In the genomic region with DNA sequence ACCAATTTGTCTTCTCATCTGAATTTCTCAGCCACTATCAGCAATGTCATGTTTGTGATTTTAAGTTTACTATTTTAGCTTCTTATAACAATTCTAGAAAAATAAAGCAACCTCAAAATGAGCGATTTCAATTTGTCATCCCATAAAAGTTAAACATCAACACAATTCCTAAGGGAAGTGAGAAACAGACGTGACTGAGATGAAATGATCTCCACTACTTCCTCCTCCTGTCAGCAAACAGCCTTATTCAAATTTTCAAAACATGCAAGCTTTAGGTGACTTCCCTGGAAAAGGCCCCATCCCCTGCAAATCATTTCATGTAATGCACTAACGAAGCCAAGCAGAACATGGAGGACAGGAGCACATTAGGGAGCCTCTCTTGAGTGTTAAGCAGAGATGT, we compare ENCODE assay signal across 25 cellular contexts.
"Had no signal": no experiment of that assay in that cellular context is flagged by ENCODE, and none has a peak within 500 bp of the region (broad histone marks: within the 10 kb centered on the region; RNA-seq: fewer than 3 reads in every experiment).

No MANE protein-coding gene starts in this region.

- H3K4me3 Mint-ChIP-seq: activated CD4-positive, alpha-beta T cell treated with anti-CD3 and anti-CD28 coated beads, Interleukin-2, amount 10 ng/mL, durations not matched to agents 7 days and 5 days; activated CD8-positive, alpha-beta memory T cell treated with anti-CD3 and anti-CD28 coated beads, Interleukin-2, amount 10 ng/mL, durations not matched to agents 7 days and 5 days; activated CD8-positive, alpha-beta T cell treated with anti-CD3 and anti-CD28 coated beads for 36 hours; brain; dendritic cell treated with granulocyte-macrophage colony-stimulating factor and Interleukin-4, amounts not matched to agents 40 ng/mL and 50 ng/mL, for 4 days; natural killer cell treated with Interleukin-12 subunit alpha and Interleukin-12 subunit beta and Interleukin-15 and Interleukin-18, amount 100 ng/mL, for 72 hours; stimulated activated naive CD8-positive, alpha-beta T cell treated with anti-CD3 and anti-CD28 coated beads, Interleukin-15, Interleukin-2, amounts not matched to agents 100 ng/mL and 50 ng/mL, for 24 hours; T-helper 2 cell treated with Interferon-gamma antibody and Interleukin-4, amounts not matched to agents 5 μg/mL and 100 μg/mL, for 36 hours had no signal

- H3K4me1 ChIP-seq: foreskin keratinocyte, left lung, pancreas, psoas muscle, thyroid gland had no signal

- H3K9me3 ChIP-seq: left lung, pancreas, psoas muscle, thyroid gland had no signal

- H3K4me1 Mint-ChIP-seq: activated CD4-positive, alpha-beta T cell treated with anti-CD3 and anti-CD28 coated beads, Interleukin-2, amount 10 ng/mL, durations not matched to agents 7 days and 5 days; brain had no signal

- H3K4me3 ChIP-seq: left lung, lung, pancreas, psoas muscle, thyroid gland had no signal

- DNase-seq: activated CD4-positive, alpha-beta T cell treated with anti-CD3 and anti-CD28 coated beads, Interleukin-2, amount 10 ng/mL, durations not matched to agents 7 days and 5 days; activated CD4-positive, CD25-positive, alpha-beta regulatory T cell treated with anti-CD3 and anti-CD28 coated beads, Interleukin-2, amount 50 U/mL, for 72 hours; activated CD8-positive, alpha-beta memory T cell treated with anti-CD3 and anti-CD28 coated beads, Interleukin-2, amount 10 ng/mL, durations not matched to agents 7 days and 5 days; activated CD8-positive, alpha-beta T cell treated with anti-CD3 and anti-CD28 coated beads for 36 hours; activated effector memory CD4-positive, alpha-beta T cell treated with anti-CD3 and anti-CD28 coated beads, Interleukin-2, amount 50 U/mL, for 16 hours; activated naive CD4-positive, alpha-beta T cell treated with anti-CD3 and anti-CD28 coated beads, Interleukin-2, amount 50 U/mL, for 16 hours; activated T-cell treated with anti-CD3 and anti-CD28 coated beads for 4 hours; aorta; effector CD8-positive, alpha-beta T cell; foreskin keratinocyte; kidney; left lung; pancreas; psoas muscle; right cardiac atrium; stimulated activated CD4-positive, alpha-beta T cell treated with anti-CD3 and anti-CD28 coated beads, Interleukin-4, amount 100 ng/mL, for 24 hours; substantia nigra; thyroid gland; WERI-Rb-1 had no signal

- H3K9me3 Mint-ChIP-seq: activated CD4-positive, alpha-beta T cell treated with anti-CD3 and anti-CD28 coated beads, Interleukin-2, amount 10 ng/mL, durations not matched to agents 7 days and 5 days; activated CD8-positive, alpha-beta T cell treated with anti-CD3 and anti-CD28 coated beads for 36 hours; brain; dendritic cell treated with granulocyte-macrophage colony-stimulating factor and Interleukin-4, amounts not matched to agents 40 ng/mL and 50 ng/mL, for 4 days; natural killer cell treated with Interleukin-12 subunit alpha and Interleukin-12 subunit beta and Interleukin-15 and Interleukin-18, amount 100 ng/mL, for 72 hours; stimulated activated naive CD8-positive, alpha-beta T cell treated with anti-CD3 and anti-CD28 coated beads, Interleukin-15, Interleukin-2, amounts not matched to agents 100 ng/mL and 50 ng/mL, for 24 hours; T-helper 2 cell treated with Interferon-gamma antibody and Interleukin-4, amounts not matched to agents 5 μg/mL and 100 μg/mL, for 36 hours had no signal

- H3K27ac Mint-ChIP-seq: activated CD4-positive, alpha-beta T cell treated with anti-CD3 and anti-CD28 coated beads, Interleukin-2, amount 10 ng/mL, durations not matched to agents 7 days and 5 days; activated CD8-positive, alpha-beta memory T cell treated with anti-CD3 and anti-CD28 coated beads, Interleukin-2, amount 10 ng/mL, durations not matched to agents 7 days and 5 days; activated CD8-positive, alpha-beta T cell treated with anti-CD3 and anti-CD28 coated beads for 36 hours; brain; dendritic cell treated with granulocyte-macrophage colony-stimulating factor and Interleukin-4, amounts not matched to agents 40 ng/mL and 50 ng/mL, for 4 days; natural killer cell treated with Interleukin-12 subunit alpha and Interleukin-12 subunit beta and Interleukin-15 and Interleukin-18, amount 100 ng/mL, for 72 hours; T-helper 2 cell treated with Interferon-gamma antibody and Interleukin-4, amounts not matched to agents 5 μg/mL and 100 μg/mL, for 36 hours had no signal

- H3K27ac ChIP-seq: foreskin keratinocyte, left lung, pancreas, psoas muscle, thyroid gland, WERI-Rb-1 had no signal

- ATAC-seq: activated CD8-positive, alpha-beta memory T cell treated with anti-CD3 and anti-CD28 coated beads, Interleukin-2, amount 10 ng/mL, durations not matched to agents 7 days and 5 days; activated CD8-positive, alpha-beta T cell treated with anti-CD3 and anti-CD28 coated beads for 36 hours; foreskin keratinocyte; left lung; natural killer cell treated with Interleukin-12 subunit alpha and Interleukin-12 subunit beta and Interleukin-15 and Interleukin-18, amount 100 ng/mL, for 72 hours; pancreas; psoas muscle; right cardiac atrium had no signal

- H3K27me3 Mint-ChIP-seq: activated CD4-positive, alpha-beta T cell treated with anti-CD3 and anti-CD28 coated beads, Interleukin-2, amount 10 ng/mL, durations not matched to agents 7 days and 5 days; activated CD8-positive, alpha-beta memory T cell treated with anti-CD3 and anti-CD28 coated beads, Interleukin-2, amount 10 ng/mL, durations not matched to agents 7 days and 5 days; activated CD8-positive, alpha-beta T cell treated with anti-CD3 and anti-CD28 coated beads for 36 hours; brain; dendritic cell treated with granulocyte-macrophage colony-stimulating factor and Interleukin-4, amounts not matched to agents 40 ng/mL and 50 ng/mL, for 4 days; natural killer cell treated with Interleukin-12 subunit alpha and Interleukin-12 subunit beta and Interleukin-15 and Interleukin-18, amount 100 ng/mL, for 72 hours; stimulated activated naive CD8-positive, alpha-beta T cell treated with anti-CD3 and anti-CD28 coated beads, Interleukin-15, Interleukin-2, amounts not matched to agents 100 ng/mL and 50 ng/mL, for 24 hours had no signal

- H3K36me3 Mint-ChIP-seq: natural killer cell treated with Interleukin-12 subunit alpha and Interleukin-12 subunit beta and Interleukin-15 and Interleukin-18, amount 100 ng/mL, for 72 hours had no signal

- H3K27me3 ChIP-seq: foreskin keratinocyte, left lung, pancreas, thyroid gland had no signal
